Comparison of ENCODE assay signal across 8 cellular contexts in the genomic region with DNA sequence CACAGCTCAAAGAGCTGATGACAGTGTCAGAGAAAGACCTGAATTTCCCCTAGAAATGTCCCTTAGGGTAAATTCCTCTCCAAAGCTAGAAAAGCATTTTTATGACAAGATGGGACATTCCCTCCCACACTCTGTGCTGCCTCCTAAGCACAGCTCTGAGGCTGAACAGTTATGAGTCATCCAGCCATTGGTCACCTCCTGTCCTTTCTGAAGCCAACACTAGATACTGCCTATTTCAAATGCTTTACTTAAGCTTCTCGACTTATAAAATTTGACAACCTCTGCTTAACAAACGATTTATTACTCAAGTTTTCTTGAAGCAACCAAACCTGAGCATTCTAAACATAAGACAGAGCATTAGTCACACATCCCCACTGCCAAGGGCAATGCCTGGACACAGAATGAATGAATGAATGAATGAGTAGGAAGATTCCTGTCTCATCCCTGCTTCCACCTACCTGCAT. TPM values are rescaled to one million over a fixed set of nuclear protein-coding genes. Genes with fewer than 3 reads are reported as not detected.
A peak's percentile ranks its signal among the peaks of the same experiment; 100 is the strongest.
DNase-seq lines count a peak whose midpoint lies in the region; ATAC-seq and TF ChIP-seq lines count a peak whose summit lies in the region.
"Had no signal": no experiment of that assay in that cellular context is flagged by ENCODE, and none has a peak within 500 bp of the region (broad histone marks: within the 10 kb centered on the region; RNA-seq: fewer than 3 reads in every experiment).

No MANE protein-coding gene starts in this region.

- TF ChIP-seq CTCF in RWPE2 (IDR thresholded peaks at IDR 0.05; ENCODE audit: poor library complexity, severe bottlenecking) (no peak), mucosa of descending colon (IDR thresholded peaks at IDR 0.05) (no peak), endodermal cell (conservative IDR thresholded peaks at IDR 0.05) (no peak)

- peaks cover 25% of the 10 kb centered on the region for H3K36me3 Mint-ChIP-seq in endodermal cell (ENCODE audit: low read depth)

- H3K4me1 ChIP-seq in RWPE2 (ENCODE audit: insufficient read depth, poor library complexity, severe bottlenecking) (peaks cover 18% of the 10 kb centered on the region), mucosa of descending colon (ENCODE audit: low read depth) (no peaks in the 10 kb centered on the region), endodermal cell (ENCODE audit: control insufficient read depth, insufficient read depth, low read length) (no peaks in the 10 kb centered on the region)

- no peak overlapping the region for H3K9ac ChIP-seq in endodermal cell (ENCODE audit: extremely low read depth, low read length, poor library complexity, severe bottlenecking)

- H3K27me3 ChIP-seq in RWPE2 (ENCODE audit: insufficient read depth, poor library complexity, severe bottlenecking) (no peaks in the 10 kb centered on the region), endodermal cell (ENCODE audit: control insufficient read depth, insufficient read depth, low read length, poor library complexity, severe bottlenecking) (no peaks in the 10 kb centered on the region)

- intact Hi-C loops in mucosa of descending colon (cut with DNase I, micrococcal nuclease) = no loop called here

- H3K27ac ChIP-seq in RWPE2 (ENCODE audit: poor library complexity, severe bottlenecking) = peak overlapping the region; percentile 49
- H3K27ac ChIP-seq in endodermal cell (ENCODE audit: low read depth, low read length) = no peak overlapping the region

- H3K36me3 ChIP-seq in RWPE2 (ENCODE audit: low read depth) = no peaks in the 10 kb centered on the region
- H3K36me3 ChIP-seq in mucosa of descending colon (ENCODE audit: low read depth) = no peaks in the 10 kb centered on the region
- no peaks in the 10 kb centered on the region for H3K36me3 ChIP-seq in endodermal cell (ENCODE audit: control insufficient read depth, insufficient read depth, low read length)

- no peaks in the 10 kb centered on the region for H3K9me3 Mint-ChIP-seq in endodermal cell

- peaks cover 33% of the 10 kb centered on the region for H3K4me1 Mint-ChIP-seq in endodermal cell

- H3K9me3 ChIP-seq in RWPE2 (ENCODE audit: severe bottlenecking) (no peaks in the 10 kb centered on the region), mucosa of descending colon (no peaks in the 10 kb centered on the region), endodermal cell (ENCODE audit: control insufficient read depth, low read length) (no peaks in the 10 kb centered on the region)

- H3K27me3 Mint-ChIP-seq in endodermal cell (ENCODE audit: insufficient read depth) = no peaks in the 10 kb centered on the region

- no peak for DNase-seq in RWPE2 (ENCODE audit: low spot score)
- no peak for DNase-seq in mucosa of descending colon
- no peak for DNase-seq in endodermal cell
- no peak for DNase-seq in NCI-H345 (lab: John Stamatoyannopoulos, UW)
- DNase-seq in activated effector memory CD4-positive, alpha-beta T cell treated with Interleukin-2 at 50 U/mL for 16 hours = no peak
- DNase-seq: left cardiac atrium had no signal

- peak; percentile 60 for ATAC-seq in GM19043 (IDR thresholded peaks at IDR 0.05; ENCODE audit: low read depth, unreplicated experiment)
- peak; percentile 72 for ATAC-seq in HG02885 (IDR thresholded peaks at IDR 0.05; ENCODE audit: poor library complexity, unreplicated experiment)
- peak; percentile 93 for ATAC-seq in RWPE2 (ENCODE audit: low read depth)
- ATAC-seq in mucosa of descending colon = peak; percentile 75

- no peak overlapping the region for H3K4me3 Mint-ChIP-seq in endodermal cell

- H3K4me3 ChIP-seq in RWPE2 (ENCODE audit: severe bottlenecking) = no peak overlapping the region
- no peak overlapping the region for H3K4me3 ChIP-seq in mucosa of descending colon
- no peak overlapping the region for H3K4me3 ChIP-seq in endodermal cell (ENCODE audit: low read length)

- 84 to 92% methylated on average over 2 of the region's 2 CpGs for whole genome bisulfite sequencing in endodermal cell (ENCODE audit: insufficient coverage in 1 of 2, insufficient read length in 1 of 2), 2 experiments

- no peak overlapping the region for H3K27ac Mint-ChIP-seq in endodermal cell

RNA-seq across cellular contexts. Expression of a gene that starts 35.4 kb away (rescaled TPM):
- total RNA-seq in mucosa of descending colon = 1 to 10 TPM; 6.9 to 8.0 (median 7.8) TPM
- 10 to 100 TPM; 47.7 to 48.4 TPM for total RNA-seq in endodermal cell
- 19.4 TPM for polyA plus RNA-seq in endodermal cell (2013, experiment 1 of 2)
- 15.0 TPM for polyA plus RNA-seq in endodermal cell (2013, experiment 2 of 2)

RNA-seq across cellular contexts. Expression of a gene that starts 57.3 kb away (rescaled TPM):
- total RNA-seq in mucosa of descending colon = 1 to 10 TPM in 1 of 3 donors, under 1 TPM in 1, not detected in 1; 0.51 to 2.1 TPM
- not detected for total RNA-seq in endodermal cell
- polyA plus RNA-seq in endodermal cell (2013, experiment 1 of 2) = 13.7 TPM
- 9.0 TPM for polyA plus RNA-seq in endodermal cell (2013, experiment 2 of 2)

Comparison
In these comparisons a context has a peak if more than half of its experiments do, and no peak if none do; other contexts are left out.
1. RNA of a gene that starts 35.4 kb away (total RNA-seq): 47.7 to 48.4 TPM in endodermal cell; 6.9 to 8.0 TPM in mucosa of descending colon; every median in the first group is over 4 times any median in the second.
2. Peak in every context shown above with its lines, with median percentiles within 50 percentile points of each other: ATAC-seq.